ENCODE assay signal across 19 cellular contexts in genomic region chr12:53014709-53015108, GRCh38. TPM values are rescaled to one million over a fixed set of nuclear protein-coding genes. Genes with fewer than 3 reads are reported as not detected.
DNase-seq lines count a peak whose midpoint lies in the region; ATAC-seq, FAIRE-seq and TF ChIP-seq lines count a peak whose summit lies in the region.
"Had no signal": no experiment of that assay in that cellular context is flagged by ENCODE, and none has a peak within 500 bp of the region (broad histone marks: within the 10 kb centered on the region; RNA-seq: fewer than 3 reads in every experiment).

No MANE protein-coding gene starts in this region.

- H3K4me1 Mint-ChIP-seq in stimulated activated naive CD8-positive, alpha-beta T cell treated with anti-CD3 and anti-CD28 coated beads, Interleukin-15, Interleukin-2, amounts not matched to agents 100 ng/mL and 50 ng/mL, for 24 hours (ENCODE audit: low read depth), result peaks cover 55% of the 10 kb centered on the region
- peaks cover 55% of the 10 kb centered on the region for H3K4me1 Mint-ChIP-seq in activated CD4-positive, alpha-beta memory T cell treated with anti-CD3 and anti-CD28 coated beads for 36 hours (ENCODE audit: low read depth)
- H3K4me1 Mint-ChIP-seq in endodermal cell, result peaks cover 18% of the 10 kb centered on the region

- H3K36me3 Mint-ChIP-seq in stimulated activated naive CD8-positive, alpha-beta T cell treated with anti-CD3 and anti-CD28 coated beads, Interleukin-15, Interleukin-2, amounts not matched to agents 100 ng/mL and 50 ng/mL, for 24 hours (ENCODE audit: low read depth), result peaks cover 88% of the 10 kb centered on the region
- H3K36me3 Mint-ChIP-seq in activated CD4-positive, alpha-beta memory T cell treated with anti-CD3 and anti-CD28 coated beads for 36 hours, result peaks cover 61% of the 10 kb centered on the region
- H3K36me3 Mint-ChIP-seq in endodermal cell (ENCODE audit: low read depth), result peaks cover 82% of the 10 kb centered on the region

- H3K4me3 ChIP-seq in endodermal cell (ENCODE audit: low read length) (no peak overlapping the region), stomach (no peak overlapping the region)
- H3K4me3 ChIP-seq: HAP-1, testis had no signal

- TF ChIP-seq EP300 in stomach (IDR thresholded peaks at IDR 0.05), result no peak

- intact Hi-C loops in activated CD4-positive, alpha-beta memory T cell treated with anti-CD3 and anti-CD28 coated beads for 36 hours (cut with micrococcal nuclease), result no loop called here
- intact Hi-C loops in stomach (cut with DNase I; ENCODE audit: low total_unique reads), result no loop called here

- H3K27me3 ChIP-seq in endodermal cell (ENCODE audit: control insufficient read depth, insufficient read depth, low read length, poor library complexity, severe bottlenecking) (no peaks in the 10 kb centered on the region), stomach (no peaks in the 10 kb centered on the region)
- H3K27me3 ChIP-seq: testis had no signal

- no peak for TF ChIP-seq CTCF in endodermal cell (conservative IDR thresholded peaks at IDR 0.05)
- TF ChIP-seq CTCF in stomach (IDR thresholded peaks at IDR 0.05), result no peak

- no peak overlapping the region for H3K27ac ChIP-seq in endodermal cell (ENCODE audit: low read depth, low read length)
- peak overlapping the region in 1 of 5 donors; percentile 1 for H3K27ac ChIP-seq in stomach
- H3K27ac ChIP-seq: testis had no signal

- no peak for DNase-seq in stimulated activated naive CD8-positive, alpha-beta T cell treated with anti-CD3 and anti-CD28 coated beads, Interleukin-15, Interleukin-2, amounts not matched to agents 100 U/mL and 50 U/mL, for 24 hours
- DNase-seq in activated CD4-positive, alpha-beta memory T cell treated with anti-CD3 and anti-CD28 coated beads for 36 hours, result no peak
- DNase-seq in endodermal cell (peak; percentile 12), GM12891 (ENCODE audit: insufficient read length, low spot score) (no peak), stomach (no peak), T-helper 9 cell (no peak), HTR-8/SVneo (ENCODE audit: insufficient read length, low spot score) (no peak)
- DNase-seq: activated CD4-positive, CD25-positive, alpha-beta regulatory T cell treated with anti-CD3 and anti-CD28 coated beads, Interleukin-2, amount 50 U/mL, for 72 hours; foreskin melanocyte; hippocampal formation; left ventricle myocardium superior; midbrain; NCI-H2171; NCI-H526; nephron progenitor cell; testis had no signal

- no peak overlapping the region for H3K9ac ChIP-seq in endodermal cell (ENCODE audit: extremely low read depth, low read length, poor library complexity, severe bottlenecking)

- FAIRE-seq in GM12891 (lab: Jason Lieb, UNC), result no peak
- no peak for FAIRE-seq in HTR-8/SVneo (lab: Jason Lieb, UNC)
- FAIRE-seq: G401.6 had no signal

- POLR2A ChIA-PET in activated CD4-positive, alpha-beta memory T cell treated with anti-CD3 and anti-CD28 coated beads for 36 hours (lab: Charles Lee), result interaction anchor here (0.7 kb wide), 1 partner anchor 10 kb away, joined by 3 read pairs; no protein-coding TSS in a partner anchor

- H3K4me3 Mint-ChIP-seq in stimulated activated naive CD8-positive, alpha-beta T cell treated with anti-CD3 and anti-CD28 coated beads, Interleukin-15, Interleukin-2, amounts not matched to agents 100 ng/mL and 50 ng/mL, for 24 hours, result peak overlapping the region; percentile 17
- H3K4me3 Mint-ChIP-seq in activated CD4-positive, alpha-beta memory T cell treated with anti-CD3 and anti-CD28 coated beads for 36 hours, result no peak overlapping the region
- no peak overlapping the region for H3K4me3 Mint-ChIP-seq in endodermal cell
- H3K4me3 Mint-ChIP-seq: nephron progenitor cell had no signal

- no peak for TF ChIP-seq POLR2A in GM12891 (IDR thresholded peaks at IDR 0.05; ENCODE audit: low read depth, low read length)
- TF ChIP-seq POLR2A in stomach (IDR thresholded peaks at IDR 0.05), result no peak

- no peak for ATAC-seq in stimulated activated naive CD8-positive, alpha-beta T cell treated with anti-CD3 and anti-CD28 coated beads, Interleukin-15, Interleukin-2, amounts not matched to agents 100 U/mL and 50 U/mL, for 24 hours
- ATAC-seq: left ventricle myocardium superior had no signal

- H3K36me3 ChIP-seq in endodermal cell (ENCODE audit: control insufficient read depth, insufficient read depth, low read length) (peaks cover 89% of the 10 kb centered on the region), stomach (peaks cover 27 to 51% (median 46%) of the 10 kb centered on the region in 4 donors)

- H3K4me1 ChIP-seq in endodermal cell (ENCODE audit: control insufficient read depth, insufficient read depth, low read length) (peaks cover 3% of the 10 kb centered on the region), stomach (peaks cover 19 to 66% (median 43%) of the 10 kb centered on the region in 4 donors)

- H3K9me3 Mint-ChIP-seq in stimulated activated naive CD8-positive, alpha-beta T cell treated with anti-CD3 and anti-CD28 coated beads, Interleukin-15, Interleukin-2, amounts not matched to agents 100 ng/mL and 50 ng/mL, for 24 hours, result no peaks in the 10 kb centered on the region
- H3K9me3 Mint-ChIP-seq in activated CD4-positive, alpha-beta memory T cell treated with anti-CD3 and anti-CD28 coated beads for 36 hours, result no peaks in the 10 kb centered on the region
- H3K9me3 Mint-ChIP-seq in endodermal cell, result no peaks in the 10 kb centered on the region

- peak overlapping the region; percentile 86 for H3K27ac Mint-ChIP-seq in stimulated activated naive CD8-positive, alpha-beta T cell treated with anti-CD3 and anti-CD28 coated beads, Interleukin-15, Interleukin-2, amounts not matched to agents 100 ng/mL and 50 ng/mL, for 24 hours
- peak overlapping the region; percentile 67 for H3K27ac Mint-ChIP-seq in activated CD4-positive, alpha-beta memory T cell treated with anti-CD3 and anti-CD28 coated beads for 36 hours
- H3K27ac Mint-ChIP-seq in endodermal cell, result peak overlapping the region; percentile 68

- CTCF ChIA-PET in activated CD4-positive, alpha-beta memory T cell treated with anti-CD3 and anti-CD28 coated beads for 36 hours (lab: Charles Lee), result no interaction called here

- 90 to 100% methylated on average over 2 of the region's 2 CpGs for WGBS in endodermal cell (ENCODE audit: insufficient coverage in 1 of 2, insufficient read length in 1 of 2), 2 experiments
- 68 to 84% (median 77%) methylated on average over 2 of the region's 2 CpGs for WGBS in stomach, 5 donors

- H3K9me3 ChIP-seq in endodermal cell (ENCODE audit: control insufficient read depth, low read length), result no peaks in the 10 kb centered on the region
- H3K9me3 ChIP-seq in stomach, result no peaks in the 10 kb centered on the region
- H3K9me3 ChIP-seq: HAP-1, testis had no signal

- H3K27me3 Mint-ChIP-seq in stimulated activated naive CD8-positive, alpha-beta T cell treated with anti-CD3 and anti-CD28 coated beads, Interleukin-15, Interleukin-2, amounts not matched to agents 100 ng/mL and 50 ng/mL, for 24 hours, result no peaks in the 10 kb centered on the region
- H3K27me3 Mint-ChIP-seq in activated CD4-positive, alpha-beta memory T cell treated with anti-CD3 and anti-CD28 coated beads for 36 hours, result no peaks in the 10 kb centered on the region
- no peaks in the 10 kb centered on the region for H3K27me3 Mint-ChIP-seq in endodermal cell (ENCODE audit: insufficient read depth)

TF ChIP-seq in GM12891, 5 proteins besides CTCF, POLR2A, EP300 and RAD21:
- TF ChIP-seq TAF1 (IDR thresholded peaks at IDR 0.05; ENCODE audit: low read depth, low read length), result no peak
- no peak for TF ChIP-seq POU2F2 (IDR thresholded peaks at IDR 0.05; ENCODE audit: low read depth, low read length)
- no peak for TF ChIP-seq SPI1 (IDR thresholded peaks at IDR 0.05; ENCODE audit: low read depth, low read length)
- TF ChIP-seq PAX5 (IDR thresholded peaks at IDR 0.05; ENCODE audit: insufficient read depth, low read length, severe bottlenecking), result no peak
- no peak for TF ChIP-seq POLR2AphosphoS5 (IDR thresholded peaks at IDR 0.05; ENCODE audit: low read depth, low read length)

RNA-seq across cellular contexts. Expression of gene EIF4B, which starts 8.5 kb away (rescaled TPM):
- total RNA-seq in activated CD4-positive, alpha-beta memory T cell treated with anti-CD3 and anti-CD28 coated beads for 36 hours, result 100 to 1,000 TPM; 686 to 718 TPM
- total RNA-seq in endodermal cell (100 to 1,000 TPM; 596 to 655 TPM), stomach (100 to 1,000 TPM; 319 to 833 (median 400) TPM)
- 388 TPM for polyA plus RNA-seq in endodermal cell (2013, experiment 1 of 2)
- 341 TPM for polyA plus RNA-seq in endodermal cell (2013, experiment 2 of 2)
- 328 TPM for polyA plus RNA-seq in GM12891 (2012; ENCODE audit: low read depth, missing spikeins)
- 100 to 1,000 TPM; 101 to 262 (median 179) TPM for polyA plus RNA-seq in stomach

RNA-seq across cellular contexts. Expression of gene TNS2, which starts 35.2 kb away (rescaled TPM):
- 1 to 10 TPM; 1.8 to 2.4 TPM for total RNA-seq in activated CD4-positive, alpha-beta memory T cell treated with anti-CD3 and anti-CD28 coated beads for 36 hours
- total RNA-seq in endodermal cell (10 to 100 TPM; 10.2 to 12.6 TPM), stomach (100 to 1,000 TPM in 2 of 5 donors, 10 to 100 TPM in 3; 38.5 to 164 (median 44.2) TPM)
- polyA plus RNA-seq in endodermal cell (2013, experiment 1 of 2), result 9.5 TPM
- 9.6 TPM for polyA plus RNA-seq in endodermal cell (2013, experiment 2 of 2)
- polyA plus RNA-seq in GM12891 (2012; ENCODE audit: low read depth, missing spikeins), result 0.32 TPM
- 100 to 1,000 TPM in 1 of 3 donors, 10 to 100 TPM in 2; 71.0 to 104 (median 76.5) TPM for polyA plus RNA-seq in stomach
